ENCODE assay signal across 8 cellular contexts in the genomic region with DNA sequence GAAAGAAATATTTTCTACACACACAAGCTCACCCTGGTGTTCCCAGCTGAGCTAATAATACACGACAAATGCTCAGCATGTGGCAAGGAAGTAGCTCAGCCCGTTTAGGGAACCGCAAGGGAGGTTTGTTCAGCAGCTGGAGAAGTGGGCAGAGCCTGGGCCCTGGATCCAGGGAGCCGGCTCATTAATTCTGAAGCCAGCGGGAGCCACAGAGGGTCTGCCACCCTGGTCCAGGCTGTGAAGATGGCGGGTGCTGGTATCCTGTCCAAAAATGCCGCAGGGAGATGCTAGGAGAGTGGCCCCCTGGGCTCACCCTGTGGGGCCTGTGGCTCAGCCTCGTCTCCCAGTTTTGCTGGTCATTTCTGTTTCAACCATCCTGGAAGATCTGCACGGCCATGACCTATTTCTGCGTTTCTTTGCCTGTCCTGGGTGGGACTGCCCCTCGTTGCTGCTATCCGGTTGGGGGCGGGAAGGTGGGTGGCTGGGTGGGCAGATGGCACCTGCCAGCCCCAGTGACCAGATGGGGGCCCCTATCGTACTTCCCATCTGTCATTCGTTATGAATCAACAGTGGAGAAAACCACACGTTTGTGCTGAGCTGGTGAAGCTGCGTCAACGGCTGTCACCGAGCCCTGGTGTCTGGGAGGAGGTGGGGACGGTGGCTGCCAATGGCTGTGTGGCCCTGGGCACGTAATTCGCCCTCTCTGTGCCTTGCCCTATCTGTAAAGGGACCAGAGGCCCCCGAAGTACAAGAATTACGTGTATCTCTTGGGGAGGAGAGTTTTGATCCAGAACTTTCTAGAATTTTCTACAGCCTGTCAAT. TPM values are rescaled to one million over a fixed set of nuclear protein-coding genes. Genes with fewer than 3 reads are reported as not detected.
A peak's percentile ranks its signal among the peaks of the same experiment; 100 is the strongest.
DNase-seq lines count a peak whose midpoint lies in the region; ATAC-seq, FAIRE-seq and TF ChIP-seq lines count a peak whose summit lies in the region.

No MANE protein-coding gene starts in this region.

- CTCF ChIA-PET in AG04450 (lab: Charles Lee) = interaction anchor here (0.6 to 0.9 kb wide), 3 partner anchors 17 to 57 kb away, joined by 3 to 6 read pairs (median 4); no protein-coding TSS in a partner anchor
- CTCF ChIA-PET in WTC11 (lab: Charles Lee) = interaction anchor here (1.1 to 1.7 kb wide), 5 partner anchors 24 to 183 kb away, joined by 4 to 7 read pairs (median 6); no protein-coding TSS in a partner anchor

- peaks cover 0 to 18% (median 7%) of the 10 kb centered on the region in 5 donors for H3K4me1 ChIP-seq in subcutaneous abdominal adipose tissue (ENCODE audit: control insufficient read depth in 5 of 5, insufficient read depth in 5 of 5, low read length in 5 of 5)

- peaks cover 9% of the 10 kb centered on the region for H3K4me1 Mint-ChIP-seq in WTC11
- H3K4me1 Mint-ChIP-seq in naive B cell = peaks cover 9 to 35% (median 14%) of the 10 kb centered on the region in 3 donors

- H3K9me3 ChIP-seq in AG04450 (ENCODE audit: control insufficient read depth, insufficient read depth, low read length) (peaks cover 6% of the 10 kb centered on the region; the same call in 1 of the 2 replicates), subcutaneous abdominal adipose tissue (ENCODE audit: control insufficient read depth in 5 of 5, low read length in 5 of 5) (no peaks in the 10 kb centered on the region)

- peak; percentile 47 for TF ChIP-seq POLR2A in GM19193 (IDR thresholded peaks at IDR 0.05; ENCODE audit: extremely low read depth, insufficient read depth, insufficient read length)

- H3K36me3 Mint-ChIP-seq in WTC11 = no peaks in the 10 kb centered on the region
- no peaks in the 10 kb centered on the region for H3K36me3 Mint-ChIP-seq in naive B cell

- H3K27ac Mint-ChIP-seq in WTC11 (peak overlapping the region; percentile 72), naive B cell (peak overlapping the region; percentile 67 to 95 (median 92))

- H3K4me3 ChIP-seq in AG04450 (ENCODE audit: low read depth, low read length) (no peak overlapping the region), bronchial epithelial cell (ENCODE audit: low read depth, low read length) (no peak overlapping the region), subcutaneous abdominal adipose tissue (ENCODE audit: low read depth in 1 of 5, low read length in 5 of 5) (peak overlapping the region in 1 of 5 donors; percentile 8)

- no peaks in the 10 kb centered on the region for H3K9me3 Mint-ChIP-seq in WTC11
- no peaks in the 10 kb centered on the region for H3K9me3 Mint-ChIP-seq in naive B cell

- FAIRE-seq in bronchial epithelial cell (lab: Jason Lieb, UNC) = no peak

- POLR2A ChIA-PET in AG04450 (lab: Yijun Ruan, JAX) = interaction anchor here (1.2 to 2.0 kb wide), 2 partner anchors 9 to 183 kb away, joined by 3 to 29 read pairs; no protein-coding TSS in a partner anchor
- POLR2A ChIA-PET in WTC11 (lab: Charles Lee) = no interaction called here

- no peak overlapping the region for H3K4me3 Mint-ChIP-seq in WTC11
- H3K4me3 Mint-ChIP-seq in naive B cell = peak overlapping the region; percentile 23 to 76 (median 58)

- H3K27me3 Mint-ChIP-seq in WTC11 (ENCODE audit: low read depth) = no peaks in the 10 kb centered on the region; the same call in 1 of the 2 replicates
- H3K27me3 Mint-ChIP-seq in naive B cell = peaks cover 0 to 17% (median 5%) of the 10 kb centered on the region in 3 donors

- H3K36me3 ChIP-seq in bronchial epithelial cell (ENCODE audit: control insufficient read depth, insufficient read depth, low read length) (peaks cover 2% of the 10 kb centered on the region), subcutaneous abdominal adipose tissue (ENCODE audit: control insufficient read depth in 5 of 5, insufficient read depth in 5 of 5, low read length in 5 of 5) (no peaks in the 10 kb centered on the region)

- H3K27ac ChIP-seq in AG04450 (ENCODE audit: low read depth, low read length) (peak overlapping the region; percentile 21), subcutaneous abdominal adipose tissue (ENCODE audit: low read depth, low read length) (peak overlapping the region; percentile 65)

- no peak for DNase-seq in AG04450 (ENCODE audit: low read depth, low spot score)
- peak; percentile 74 for DNase-seq in NAMALWA (ENCODE audit: low spot score)
- no peak for DNase-seq in WTC11 (ENCODE audit: low spot score)
- DNase-seq in bronchial epithelial cell (ENCODE audit: low read depth) = peak; percentile 38
- peak; percentile 79 for DNase-seq in naive B cell
- DNase-seq in mesenteric fat pad (ENCODE audit: low spot score) = no peak

- ATAC-seq in WTC11 (peak; percentile 38), naive B cell (ENCODE audit: low read depth in 2 of 2) (peak; percentile 84 to 85)

- TF ChIP-seq CTCF in AG04450 (IDR thresholded peaks at IDR 0.05; ENCODE audit: low read depth, low read length) (no peak), WTC11 (IDR thresholded peaks at IDR 0.05) (no peak), bronchial epithelial cell (IDR thresholded peaks at IDR 0.05; ENCODE audit: insufficient read depth, low read length, severe bottlenecking) (no peak)

- H3K9ac ChIP-seq in subcutaneous abdominal adipose tissue (ENCODE audit: low read length in 5 of 5) = peak overlapping the region in 1 of 5 donors; percentile 57

- H3K27me3 ChIP-seq in AG04450 (ENCODE audit: control insufficient read depth, insufficient read depth, low read length) (no peaks in the 10 kb centered on the region), bronchial epithelial cell (ENCODE audit: control insufficient read depth, insufficient read depth, low read length) (no peaks in the 10 kb centered on the region), subcutaneous abdominal adipose tissue (ENCODE audit: control insufficient read depth in 5 of 5, insufficient read depth in 4 of 5, low read length in 5 of 5) (peaks cover 0 to 3% (median 0%) of the 10 kb centered on the region in 5 donors)

TF ChIP-seq in WTC11, 78 proteins besides CTCF, POLR2A, EP300 and RAD21 (continues in another document):
- TF ChIP-seq NFE2L1 (CRISPR knock-in tag; IDR thresholded peaks at IDR 0.05) = no peak
- no peak for TF ChIP-seq OVOL2 (CRISPR knock-in tag; IDR thresholded peaks at IDR 0.05; ENCODE audit: borderline replicate concordance)
- TF ChIP-seq ZNF396 (CRISPR knock-in tag; IDR thresholded peaks at IDR 0.05; ENCODE audit: borderline replicate concordance) = no peak
- TF ChIP-seq CDX4 (CRISPR knock-in tag; IDR thresholded peaks at IDR 0.05; ENCODE audit: borderline replicate concordance) = no peak
- no peak for TF ChIP-seq FOXP1 (CRISPR knock-in tag; IDR thresholded peaks at IDR 0.05; ENCODE audit: borderline replicate concordance)
- TF ChIP-seq TEAD4 (CRISPR knock-in tag; IDR thresholded peaks at IDR 0.05) = no peak
- TF ChIP-seq, protein P1, sequence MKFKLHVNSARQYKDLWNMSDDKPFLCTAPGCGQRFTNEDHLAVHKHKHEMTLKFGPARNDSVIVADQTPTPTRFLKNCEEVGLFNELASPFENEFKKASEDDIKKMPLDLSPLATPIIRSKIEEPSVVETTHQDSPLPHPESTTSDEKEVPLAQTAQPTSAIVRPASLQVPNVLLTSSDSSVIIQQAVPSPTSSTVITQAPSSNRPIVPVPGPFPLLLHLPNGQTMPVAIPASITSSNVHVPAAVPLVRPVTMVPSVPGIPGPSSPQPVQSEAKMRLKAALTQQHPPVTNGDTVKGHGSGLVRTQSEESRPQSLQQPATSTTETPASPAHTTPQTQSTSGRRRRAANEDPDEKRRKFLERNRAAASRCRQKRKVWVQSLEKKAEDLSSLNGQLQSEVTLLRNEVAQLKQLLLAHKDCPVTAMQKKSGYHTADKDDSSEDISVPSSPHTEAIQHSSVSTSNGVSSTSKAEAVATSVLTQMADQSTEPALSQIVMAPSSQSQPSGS (CRISPR knock-in tag; IDR thresholded peaks at IDR 0.05; ENCODE audit: borderline replicate concordance, low read depth) = no peak
- no peak for TF ChIP-seq NR3C1 (CRISPR knock-in tag; conservative IDR thresholded peaks at IDR 0.05; ENCODE audit: low read depth)

RNA-seq across cellular contexts. Expression of gene GNA15, which starts 2.7 kb away (rescaled TPM):
- polyA plus RNA-seq in AG04450 (2011; rRNA removed) (not detected in 2 replicates), naive B cell (ENCODE audit: low read depth in 6 of 6) (under 1 TPM in 3 of 6 donors, not detected in 3; 0.21 to 0.59 (median 0.53) TPM)
- polyA minus RNA-seq in AG04450 (2011; rRNA and poly(A)+ RNA removed) = not detected in 2 replicates
- total RNA-seq in WTC11 (2021) (0.22 to 0.44 TPM (median 0.37 TPM) in 3 replicates), bronchial epithelial cell (85.0 and 106 TPM in 2 replicates), mesenteric fat pad (15.4 TPM)

RNA-seq across cellular contexts. Expression of gene GNA11, which starts 39.0 kb away (rescaled TPM):
- 8.9 and 17.2 TPM in 2 replicates for polyA plus RNA-seq in AG04450 (2011; rRNA removed)
- polyA minus RNA-seq in AG04450 (2011; rRNA and poly(A)+ RNA removed) = 15.2 and 22.2 TPM in 2 replicates
- total RNA-seq in WTC11 (2021) = 22.4 to 27.2 TPM (median 23.5 TPM) in 3 replicates
- total RNA-seq in bronchial epithelial cell = 47.9 and 48.1 TPM in 2 replicates
- 1 to 10 TPM in 2 of 6 donors, under 1 TPM in 3, not detected in 1; 0.23 to 1.2 (median 0.99) TPM for polyA plus RNA-seq in naive B cell (ENCODE audit: low read depth in 6 of 6)
- 54.3 TPM for total RNA-seq in mesenteric fat pad

RNA-seq across cellular contexts. Expression of gene S1PR4, which starts 45.4 kb away (rescaled TPM):
- polyA plus RNA-seq in AG04450 (2011; rRNA removed) (not detected in 2 replicates), naive B cell (ENCODE audit: low read depth in 6 of 6) (100 to 1,000 TPM; 307 to 524 (median 405) TPM)
- not detected in 2 replicates for polyA minus RNA-seq in AG04450 (2011; rRNA and poly(A)+ RNA removed)
- total RNA-seq in WTC11 (2021) (0.27 to 0.37 TPM (median 0.28 TPM) in 3 replicates), bronchial epithelial cell (0.26 and 0.90 TPM in 2 replicates), mesenteric fat pad (5.0 TPM)

RNA-seq across cellular contexts. Expression of gene NCLN, which starts 52.5 kb away (rescaled TPM):
- polyA plus RNA-seq in AG04450 (2011; rRNA removed) = 27.1 and 40.3 TPM in 2 replicates
- 24.5 and 37.8 TPM in 2 replicates for polyA minus RNA-seq in AG04450 (2011; rRNA and poly(A)+ RNA removed)
- 99.9 to 113 TPM (median 105 TPM) in 3 replicates for total RNA-seq in WTC11 (2021)
- total RNA-seq in bronchial epithelial cell = 37.9 and 41.6 TPM in 2 replicates
- polyA plus RNA-seq in naive B cell (ENCODE audit: low read depth in 6 of 6) = 10 to 100 TPM; 17.1 to 47.6 (median 29.2) TPM
- 74.6 TPM for total RNA-seq in mesenteric fat pad

Comparison
In these comparisons a context has a peak if more than half of its experiments do, and no peak if none do; other contexts are left out.
1. DNase-seq: peak in NAMALWA (single experiment), bronchial epithelial cell (single experiment) and naive B cell (single experiment); none in AG04450 (single experiment), WTC11 (single experiment) and mesenteric fat pad (single experiment).
2. RNA of gene GNA15, which starts 2.7 kb away (total RNA-seq): 85.0 to 106 TPM in bronchial epithelial cell and 15.4 TPM in mesenteric fat pad (single experiment); 0.22 to 0.44 TPM in WTC11; every median in the first group is over 10 times any median in the second.